8 cellular contexts compared by ENCODE assay signal in the genomic region with DNA sequence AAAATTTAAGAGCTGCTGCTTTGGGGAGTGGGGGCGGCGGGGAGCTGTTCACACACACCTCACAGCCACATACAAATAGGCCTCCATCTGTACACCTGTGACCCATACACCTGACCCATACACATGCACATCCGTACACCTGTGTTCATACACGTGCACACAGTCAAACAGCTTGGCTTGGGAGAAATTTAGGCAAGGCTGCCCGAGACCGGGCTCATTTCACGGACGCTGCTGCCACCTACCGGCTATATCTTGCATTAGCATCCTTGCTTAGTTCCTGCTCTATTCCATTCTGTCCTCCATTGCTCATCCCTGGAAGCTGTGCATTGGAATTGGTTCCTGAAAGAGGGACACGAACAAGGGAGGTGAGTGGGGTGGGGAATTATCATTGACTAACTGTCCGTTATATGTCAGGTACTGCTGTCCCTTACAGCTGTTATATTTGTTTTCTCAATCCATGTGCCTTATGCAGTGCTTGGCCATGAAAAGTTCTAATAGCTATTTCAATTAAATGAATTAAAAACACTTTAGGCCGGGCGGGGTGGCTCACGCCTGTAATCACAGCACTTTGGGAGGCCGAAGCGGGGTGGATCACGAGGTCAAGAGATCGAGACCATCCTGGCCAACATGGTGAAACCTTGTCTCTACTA. TPM values are rescaled to one million over a fixed set of nuclear protein-coding genes. Genes with fewer than 3 reads are reported as not detected.
DNase-seq lines count a peak whose midpoint lies in the region; ATAC-seq, FAIRE-seq and TF ChIP-seq lines count a peak whose summit lies in the region.

No MANE protein-coding gene starts in this region.

- H3K9me3 ChIP-seq in ascending aorta (no peaks in the 10 kb centered on the region), small intestine (ENCODE audit: control insufficient read depth, low read depth) (no peaks in the 10 kb centered on the region)

- H3K4me3 ChIP-seq in ascending aorta, result no peak overlapping the region
- H3K4me3 ChIP-seq in small intestine (ENCODE audit: low read depth in 1 of 2, low read length in 2 of 2), result no peak overlapping the region

- no peak for ATAC-seq in GM21447 (IDR thresholded peaks at IDR 0.05; ENCODE audit: unreplicated experiment)

- no peak overlapping the region for H3K27ac ChIP-seq in ascending aorta
- H3K27ac ChIP-seq in small intestine (ENCODE audit: low read depth in 1 of 2, low read length in 1 of 2), result no peak overlapping the region

- H3K36me3 ChIP-seq in ascending aorta (no peaks in the 10 kb centered on the region), small intestine (ENCODE audit: control insufficient read depth in 2 of 2, insufficient read depth in 2 of 2, low read length in 2 of 2) (no peaks in the 10 kb centered on the region)

- peak; percentile 87 for DNase-seq in AG08395 (ENCODE audit: low spot score)
- DNase-seq in GM19240 (ENCODE audit: insufficient read length, low spot score), result peak; percentile 61
- DNase-seq in NCI-H187 treated with DMSO at 0.1 percent for 48 hours (lab: John Stamatoyannopoulos, UW), result peak; percentile 43
- DNase-seq in T-helper 9 cell, result peak; percentile 75
- DNase-seq in ascending aorta (ENCODE audit: low spot score in 2 of 2), result peak in 1 of 2 donors; percentile 83
- DNase-seq in hepatic stellate cell (ENCODE audit: low spot score), result peak; percentile 82
- peak; percentile 81 for DNase-seq in small intestine

- FAIRE-seq in small intestine (lab: Jason Lieb, UNC), result no peak

- TF ChIP-seq CTCF in ascending aorta (IDR thresholded peaks at IDR 0.05), result peak; percentile 78 to 89 (median 88)

- H3K27me3 ChIP-seq in ascending aorta, result no peaks in the 10 kb centered on the region
- H3K27me3 ChIP-seq in small intestine (ENCODE audit: control insufficient read depth in 2 of 2, insufficient read depth in 2 of 2, low read length in 2 of 2), result no peaks in the 10 kb centered on the region

- intact Hi-C loops in ascending aorta (cut with DNase I), result loop anchor here (1.0 kb wide), 2 partner anchors 92 to 359 kb away; no protein-coding TSS in a partner anchor

- H3K4me1 ChIP-seq in ascending aorta, result peaks cover 0 to under 1% of the 10 kb centered on the region in 2 donors
- no peaks in the 10 kb centered on the region for H3K4me1 ChIP-seq in small intestine (ENCODE audit: control insufficient read depth in 2 of 2, insufficient read depth in 1 of 2, low read depth in 1 of 2, low read length in 1 of 2)

- 17 to 27% (median 23%) methylated on average over 18 of the region's 18 CpGs for WGBS in small intestine, 3 donors

RNA-seq across cellular contexts. Expression of a gene that starts 37.1 kb away (rescaled TPM):
- total RNA-seq in ascending aorta, result 47.6 TPM
- 10 to 100 TPM; 14.9 to 21.5 (median 19.5) TPM for polyA plus RNA-seq in small intestine
